31 cellular contexts compared by ENCODE assay signal in the genomic region with DNA sequence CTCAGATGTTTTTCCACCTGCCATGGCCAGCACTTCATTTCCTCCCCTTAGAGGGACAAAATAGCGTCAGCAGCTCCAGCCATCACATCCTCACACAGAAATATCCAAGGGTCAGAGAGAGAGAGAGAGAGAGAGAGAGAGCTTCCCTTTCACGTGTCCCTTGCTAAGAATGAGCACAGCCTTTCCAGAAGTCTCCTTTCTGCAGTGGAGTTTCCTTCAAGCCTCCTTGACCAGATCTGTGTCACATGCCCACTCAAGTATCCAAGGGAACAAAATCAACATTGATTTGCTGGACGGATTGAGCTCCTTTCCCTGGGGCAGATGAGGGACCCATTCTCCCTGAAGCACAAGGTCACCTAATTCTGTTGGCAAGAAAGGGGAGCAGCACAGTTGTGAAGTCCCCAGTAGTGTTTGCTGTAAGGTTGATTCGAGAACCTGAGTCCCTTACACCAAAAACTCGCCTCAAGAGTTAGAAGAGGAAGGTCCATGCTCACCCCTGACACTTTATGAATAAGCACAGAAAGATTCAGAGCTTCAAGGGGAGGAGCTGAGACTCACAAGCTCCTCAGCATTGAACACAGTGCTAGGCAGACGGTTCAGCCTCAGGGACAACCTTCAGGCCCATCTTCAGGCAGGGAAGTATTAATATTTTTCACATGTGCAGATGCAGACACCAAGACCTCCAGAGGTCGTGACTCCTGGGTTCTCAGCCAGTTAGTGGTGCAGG. TPM values are rescaled to one million over a fixed set of nuclear protein-coding genes. Genes with fewer than 3 reads are reported as not detected.
DNase-seq lines count a peak whose midpoint lies in the region; ATAC-seq and TF ChIP-seq lines count a peak whose summit lies in the region.
"Had no signal": no experiment of that assay in that cellular context is flagged by ENCODE, and none has a peak within 500 bp of the region (broad histone marks: within the 10 kb centered on the region; RNA-seq: fewer than 3 reads in every experiment).

No MANE protein-coding gene starts in this region.

- H3K27ac Mint-ChIP-seq in CD8-positive, alpha-beta T cell, result peak overlapping the region; percentile 62
- H3K27ac Mint-ChIP-seq: natural killer cell treated with Interleukin-12 subunit alpha and Interleukin-12 subunit beta and Interleukin-15 and Interleukin-18, amount 100 ng/mL, for 72 hours had no signal

- H3K27me3 ChIP-seq in heart left ventricle (peaks cover 0 to 8% (median 0%) of the 10 kb centered on the region in 9 donors), upper lobe of left lung (no peaks in the 10 kb centered on the region)
- H3K27me3 ChIP-seq in CD8-positive, alpha-beta T cell (ENCODE audit: insufficient read depth, low read length), result no peaks in the 10 kb centered on the region
- H3K27me3 ChIP-seq: BE2C, testis had no signal

- ATAC-seq in Right ventricle myocardium inferior, result peak; percentile 34
- ATAC-seq in heart left ventricle, result no peak
- ATAC-seq in CD8-positive, alpha-beta T cell, result no peak
- peak; percentile 32 for ATAC-seq in esophagus mucosa
- peak; percentile 71 to 80 for ATAC-seq in upper lobe of left lung (ENCODE audit: low FRiP score in 2 of 2)
- no peak for ATAC-seq in activated CD4-positive, CD25-positive, alpha-beta regulatory T cell treated with anti-CD3 and anti-CD28 coated beads, Interleukin-2, amount 50 U/mL, for 24 hours
- ATAC-seq: foreskin keratinocyte had no signal

- WGBS in heart left ventricle, 4 donors, result 46 to 60% (median 54%) methylated on average over 7 of the region's 7 CpGs
- 48 to 60% methylated on average over 7 of the region's 7 CpGs for WGBS in upper lobe of left lung, 2 donors

- peaks cover 5% of the 10 kb centered on the region for H3K27me3 Mint-ChIP-seq in CD8-positive, alpha-beta T cell (ENCODE audit: low read depth)

- TF ChIP-seq EP300 in upper lobe of left lung (IDR thresholded peaks at IDR 0.05), result no peak

- in situ Hi-C loops in ACHN (cut with HindIII; ENCODE audit: low pct_ligation_motif_present, low pct_unique_long_range_greater_than_20kb, low sequenced_read_pairs), result no loop called here

- no peak overlapping the region for H3K4me3 ChIP-seq in heart left ventricle
- no peak overlapping the region for H3K4me3 ChIP-seq in CD8-positive, alpha-beta T cell (ENCODE audit: low read depth, low read length)
- H3K4me3 ChIP-seq in upper lobe of left lung, result no peak overlapping the region
- H3K4me3 ChIP-seq: esophagus squamous epithelium, heart right ventricle, skin epidermis, testis had no signal

- H3K9me3 ChIP-seq in heart left ventricle (no peaks in the 10 kb centered on the region), upper lobe of left lung (no peaks in the 10 kb centered on the region)
- no peaks in the 10 kb centered on the region for H3K9me3 ChIP-seq in CD8-positive, alpha-beta T cell (ENCODE audit: low read length)
- H3K9me3 ChIP-seq: BE2C, esophagus squamous epithelium, heart right ventricle, testis had no signal

- TF ChIP-seq POLR2A in heart left ventricle (IDR thresholded peaks at IDR 0.05), result no peak
- peak in 1 of 4 donors; percentile 32 for TF ChIP-seq POLR2A in upper lobe of left lung (IDR thresholded peaks at IDR 0.05)

- H3K4me3 Mint-ChIP-seq in CD8-positive, alpha-beta T cell, result no peak overlapping the region
- H3K4me3 Mint-ChIP-seq: central memory CD8-positive, alpha-beta T cell; natural killer cell treated with Interleukin-12 subunit alpha and Interleukin-12 subunit beta and Interleukin-15 and Interleukin-18, amount 100 ng/mL, for 72 hours had no signal

- peaks cover 28% of the 10 kb centered on the region for H3K4me1 Mint-ChIP-seq in CD8-positive, alpha-beta T cell (ENCODE audit: low read depth)

- DNase-seq in Right ventricle myocardium inferior (ENCODE audit: missing footprints) (no peak), heart left ventricle (no peak), upper lobe of left lung (no peak), ACHN (no peak)
- no peak for DNase-seq in CD8-positive, alpha-beta T cell
- DNase-seq: activated CD4-positive, alpha-beta T cell treated with anti-CD3 and anti-CD28 coated beads for 48 hours; activated CD8-positive, alpha-beta memory T cell treated with anti-CD3 and anti-CD28 coated beads for 24 hours; activated T-cell treated with anti-CD3 and anti-CD28 coated beads for 4 hours; BE2C; dermis blood vessel endothelial cell; DND-41; esophagus squamous epithelium; foreskin keratinocyte; heart right ventricle; kidney glomerular epithelial cell; NCI-H1092; NCI-H1694; NCI-H446 treated with DMSO at 0.1 percent for 48 hours; NCI-H774; SW 1271; T-helper 9 cell; testis had no signal

- no peaks in the 10 kb centered on the region for H3K36me3 Mint-ChIP-seq in CD8-positive, alpha-beta T cell

- intact Hi-C loops in Right ventricle myocardium inferior (cut with DNase I), result no loop called here
- intact Hi-C loops in heart left ventricle (cut with DNase I), result no loop called here
- intact Hi-C loops in CD8-positive, alpha-beta T cell (cut with DNase I, micrococcal nuclease), result loop anchor here in 1 of 2 experiments (5.0 kb wide), 1 partner anchor 89 kb away; no protein-coding TSS in a partner anchor

- TF ChIP-seq CTCF in heart left ventricle (IDR thresholded peaks at IDR 0.05), result no peak
- TF ChIP-seq CTCF in CD8-positive, alpha-beta T cell (IDR thresholded peaks at IDR 0.05), result no peak
- no peak for TF ChIP-seq CTCF in upper lobe of left lung (IDR thresholded peaks at IDR 0.05)

- H3K4me1 ChIP-seq in heart left ventricle (peaks cover 0 to 17% (median 0%) of the 10 kb centered on the region in 12 donors), upper lobe of left lung (peaks cover 0 to 6% (median 2%) of the 10 kb centered on the region in 4 donors)
- peaks cover 25% of the 10 kb centered on the region for H3K4me1 ChIP-seq in CD8-positive, alpha-beta T cell (ENCODE audit: insufficient read depth, low read length)
- H3K4me1 ChIP-seq: BE2C, esophagus squamous epithelium, foreskin keratinocyte, testis had no signal

- H3K36me3 ChIP-seq in heart left ventricle (no peaks in the 10 kb centered on the region), upper lobe of left lung (no peaks in the 10 kb centered on the region)
- no peaks in the 10 kb centered on the region for H3K36me3 ChIP-seq in CD8-positive, alpha-beta T cell (ENCODE audit: insufficient read depth, low read length)
- H3K36me3 ChIP-seq: BE2C, esophagus squamous epithelium, heart right ventricle had no signal

- POLR2A ChIA-PET in CD8-positive, alpha-beta T cell (lab: Charles Lee), result interaction anchor here (1.0 kb wide), 1 partner anchor 39 kb away, joined by 4 read pairs; no protein-coding TSS in a partner anchor

- H3K9me3 Mint-ChIP-seq in CD8-positive, alpha-beta T cell, result peaks cover 5% of the 10 kb centered on the region
- H3K9me3 Mint-ChIP-seq: central memory CD8-positive, alpha-beta T cell; natural killer cell treated with Interleukin-12 subunit alpha and Interleukin-12 subunit beta and Interleukin-15 and Interleukin-18, amount 100 ng/mL, for 72 hours had no signal

- H3K27ac ChIP-seq in heart left ventricle, result peak overlapping the region in 1 of 12 donors; percentile 56
- H3K27ac ChIP-seq in CD8-positive, alpha-beta T cell (ENCODE audit: low read depth, low read length), result no peak overlapping the region
- peak overlapping the region in 1 of 4 donors; percentile 4 for H3K27ac ChIP-seq in upper lobe of left lung
- H3K27ac ChIP-seq: esophagus squamous epithelium, foreskin keratinocyte, heart right ventricle, skin epidermis, testis, VCaP had no signal

- CTCF ChIA-PET in CD8-positive, alpha-beta T cell (lab: Charles Lee), result interaction anchor here (0.6 to 2.5 kb wide), 2 partner anchors 14 to 22 kb away, joined by 3 to 16 read pairs; no protein-coding TSS in a partner anchor

RNA-seq across cellular contexts. Expression of a gene that starts 38.3 kb away (rescaled TPM):
- total RNA-seq in Right ventricle myocardium inferior (19.7 TPM), heart left ventricle (100 to 1,000 TPM in 1 of 9 donors, 10 to 100 TPM in 2, 1 to 10 TPM in 5, under 1 TPM in 1; 0.66 to 162 (median 6.7) TPM), esophagus mucosa (0.80 TPM), upper lobe of left lung (100 to 1,000 TPM; 148 to 499 (median 316) TPM)
- 1 to 10 TPM in 1 of 2 donors, under 1 TPM in 1; 0.19 to 6.0 TPM for polyA plus RNA-seq in heart left ventricle
- not detected for total RNA-seq in CD8-positive, alpha-beta T cell
- total RNA-seq: dermis blood vessel endothelial cell; lung microvascular endothelial cell; natural killer cell treated with Interleukin-12 subunit alpha and Interleukin-12 subunit beta and Interleukin-15 and Interleukin-18, amount 100 ng/mL, for 72 hours; pulmonary artery endothelial cell had no signal

RNA-seq across cellular contexts. Expression of a gene that starts 56.2 kb away (rescaled TPM):
- not detected for total RNA-seq in Right ventricle myocardium inferior
- total RNA-seq in heart left ventricle, result under 1 TPM in 1 of 9 donors, not detected in 8; 0.27 TPM
- not detected for polyA plus RNA-seq in heart left ventricle
- total RNA-seq in CD8-positive, alpha-beta T cell, result not detected
- total RNA-seq in esophagus mucosa, result 0.08 TPM
- under 1 TPM in 1 of 6 donors, not detected in 5; 0.13 TPM for total RNA-seq in upper lobe of left lung
- total RNA-seq: dermis blood vessel endothelial cell; esophagus squamous epithelium; foreskin keratinocyte; lung microvascular endothelial cell; mononuclear cell; natural killer cell treated with Interleukin-12 subunit alpha and Interleukin-12 subunit beta and Interleukin-15 and Interleukin-18, amount 100 ng/mL, for 72 hours; pulmonary artery endothelial cell had no signal
- polyA plus RNA-seq: heart right ventricle had no signal

Comparison
In these comparisons a context has a peak if more than half of its experiments do, and no peak if none do; other contexts are left out.
1. ATAC-seq: peak in Right ventricle myocardium inferior (single experiment), esophagus mucosa (single experiment) and upper lobe of left lung (2 of 2); none in heart left ventricle (0 of 4), CD8-positive, alpha-beta T cell (single experiment) and activated CD4-positive, CD25-positive, alpha-beta regulatory T cell treated with anti-CD3 and anti-CD28 coated beads, Interleukin-2, amount 50 U/mL, for 24 hours (0 of 2).